26 cellular contexts compared by ENCODE assay signal in genomic region chr20:15257471-15257870, GRCh38.
"Had no signal": no experiment of that assay in that cellular context is flagged by ENCODE, and none has a peak within 500 bp of the region (broad histone marks: within the 10 kb centered on the region; RNA-seq: fewer than 3 reads in every experiment).

No MANE protein-coding gene starts in this region.

- H3K36me3 Mint-ChIP-seq: immature natural killer cell; naive thymus-derived CD4-positive, alpha-beta T cell; neural progenitor cell had no signal

- H3K27ac ChIP-seq: coronary artery, epithelial cell of prostate, lower lobe of right lung, neural progenitor cell, parathyroid adenoma, right lobe of liver, suprapubic skin, transverse colon, upper lobe of right lung, uterus had no signal

- H3K4me1 ChIP-seq: lower lobe of right lung, neural progenitor cell, parathyroid adenoma, right lobe of liver, suprapubic skin, transverse colon, upper lobe of right lung, uterus had no signal

- H3K4me1 Mint-ChIP-seq: immature natural killer cell; naive thymus-derived CD4-positive, alpha-beta T cell; neural progenitor cell; stimulated activated naive CD8-positive, alpha-beta T cell treated with anti-CD3 and anti-CD28 coated beads, Interleukin-15, amount 100 ng/mL, for 72 hours had no signal

- H3K27me3 Mint-ChIP-seq: naive thymus-derived CD4-positive, alpha-beta T cell; progenitor cell of endocrine pancreas; stimulated activated naive CD8-positive, alpha-beta T cell treated with anti-CD3 and anti-CD28 coated beads, Interleukin-15, amount 100 ng/mL, for 72 hours had no signal

- H3K27me3 ChIP-seq: neural progenitor cell, right lobe of liver, suprapubic skin, transverse colon, upper lobe of right lung, uterus had no signal

- ATAC-seq: esophagus mucosa; left ventricle myocardium superior; lower lobe of right lung; mucosa of descending colon; naive thymus-derived CD4-positive, alpha-beta T cell; right lobe of liver; stimulated activated naive CD8-positive, alpha-beta T cell treated with anti-CD3 and anti-CD28 coated beads, Interleukin-15, amount 100 ng/mL, for 72 hours; upper lobe of right lung had no signal

- H3K4me3 Mint-ChIP-seq: immature natural killer cell; naive thymus-derived CD4-positive, alpha-beta T cell; nephron; neural progenitor cell; stimulated activated naive CD8-positive, alpha-beta T cell treated with anti-CD3 and anti-CD28 coated beads, Interleukin-15, amount 100 ng/mL, for 72 hours had no signal

- H3K79me2 ChIP-seq: parathyroid adenoma had no signal

- H3K36me3 ChIP-seq: lower lobe of right lung, neural progenitor cell, right lobe of liver, suprapubic skin, transverse colon, upper lobe of right lung, uterus had no signal

- H3K4me3 ChIP-seq: coronary artery, lower lobe of right lung, mucosa of descending colon, neural progenitor cell, right lobe of liver, smooth muscle cell, suprapubic skin, transverse colon, upper lobe of right lung, uterus had no signal

- H3K9me3 ChIP-seq: lower lobe of right lung, mucosa of descending colon, right lobe of liver, suprapubic skin, transverse colon, upper lobe of right lung, uterus had no signal

- DNase-seq: hypothalamus; immature natural killer cell; islet precursor cell; left ventricle myocardium superior; lower lobe of right lung; mucosa of descending colon; naive thymus-derived CD4-positive, alpha-beta T cell; right lobe of liver; stimulated activated CD4-positive, alpha-beta T cell treated with anti-CD3 and anti-CD28 coated beads, Interleukin-12 subunit alpha, Interleukin-12 subunit beta, amount 100 ng/mL, for 4 hours; stimulated activated CD4-positive, alpha-beta T cell treated with anti-CD3 and anti-CD28 coated beads, Interleukin-1b, Interleukin-23, amount 100 ng/mL, for 48 hours; stimulated activated CD4-positive, alpha-beta T cell treated with anti-CD3 and anti-CD28 coated beads, Interleukin-4, amount 100 ng/mL, for 1 hour; stimulated activated CD8-positive, alpha-beta memory T cell treated with anti-CD3 and anti-CD28 coated beads, Interleukin-4, amount 100 ng/mL, for 48 hours; stimulated activated naive CD4-positive, alpha-beta T cell; stimulated activated naive CD8-positive, alpha-beta T cell treated with anti-CD3 and anti-CD28 coated beads, Interleukin-15, amount 100 ng/mL, for 72 hours; transverse colon; upper lobe of right lung; uterus had no signal

- H3K9ac ChIP-seq: neural progenitor cell, parathyroid adenoma had no signal

- H3K4me2 ChIP-seq: neural progenitor cell, smooth muscle cell had no signal

- H2AFZ ChIP-seq: neural progenitor cell, parathyroid adenoma had no signal

- H3K9me3 Mint-ChIP-seq: neural progenitor cell; stimulated activated naive CD8-positive, alpha-beta T cell treated with anti-CD3 and anti-CD28 coated beads, Interleukin-15, amount 100 ng/mL, for 72 hours had no signal

- H3K27ac Mint-ChIP-seq: immature natural killer cell; naive thymus-derived CD4-positive, alpha-beta T cell; nephron; neural progenitor cell; progenitor cell of endocrine pancreas; stimulated activated naive CD8-positive, alpha-beta T cell treated with anti-CD3 and anti-CD28 coated beads, Interleukin-15, amount 100 ng/mL, for 72 hours had no signal
